In the genomic region with DNA sequence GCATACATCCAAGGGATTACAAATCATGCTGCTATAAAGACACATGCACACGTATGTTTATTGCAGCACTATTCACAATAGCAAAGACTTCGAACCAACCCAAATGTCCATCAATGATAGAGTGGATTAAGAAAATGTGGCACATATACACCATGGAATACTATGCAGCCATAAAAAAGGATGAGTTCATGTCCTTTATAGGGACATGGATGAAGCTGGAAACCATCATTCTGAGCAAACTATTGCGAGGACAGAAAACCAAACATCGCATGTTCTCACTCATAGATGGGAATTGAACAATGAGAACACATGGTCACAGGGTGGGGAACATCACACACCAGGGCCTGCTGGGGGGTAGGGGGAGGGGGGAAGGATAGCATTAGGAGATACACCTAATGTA, we compare ENCODE assay signal across 7 cellular contexts. TPM values are rescaled to one million over a fixed set of nuclear protein-coding genes. Genes with fewer than 3 reads are reported as not detected.
"Had no signal": no experiment of that assay in that cellular context is flagged by ENCODE, and none has a peak within 500 bp of the region (broad histone marks: within the 10 kb centered on the region; RNA-seq: fewer than 3 reads in every experiment).

No MANE protein-coding gene starts in this region.

RNA-seq across cellular contexts. Expression of a gene that starts 26.1 kb away (rescaled TPM):
- total RNA-seq: HepG2, HT1080, IMR-90, MCF 10A, PC-9, Right ventricle myocardium inferior, RPMI7951 had no signal
- polyA plus RNA-seq: HepG2, IMR-90 had no signal
